ENCODE assay signal across 8 cellular contexts in the genomic region with DNA sequence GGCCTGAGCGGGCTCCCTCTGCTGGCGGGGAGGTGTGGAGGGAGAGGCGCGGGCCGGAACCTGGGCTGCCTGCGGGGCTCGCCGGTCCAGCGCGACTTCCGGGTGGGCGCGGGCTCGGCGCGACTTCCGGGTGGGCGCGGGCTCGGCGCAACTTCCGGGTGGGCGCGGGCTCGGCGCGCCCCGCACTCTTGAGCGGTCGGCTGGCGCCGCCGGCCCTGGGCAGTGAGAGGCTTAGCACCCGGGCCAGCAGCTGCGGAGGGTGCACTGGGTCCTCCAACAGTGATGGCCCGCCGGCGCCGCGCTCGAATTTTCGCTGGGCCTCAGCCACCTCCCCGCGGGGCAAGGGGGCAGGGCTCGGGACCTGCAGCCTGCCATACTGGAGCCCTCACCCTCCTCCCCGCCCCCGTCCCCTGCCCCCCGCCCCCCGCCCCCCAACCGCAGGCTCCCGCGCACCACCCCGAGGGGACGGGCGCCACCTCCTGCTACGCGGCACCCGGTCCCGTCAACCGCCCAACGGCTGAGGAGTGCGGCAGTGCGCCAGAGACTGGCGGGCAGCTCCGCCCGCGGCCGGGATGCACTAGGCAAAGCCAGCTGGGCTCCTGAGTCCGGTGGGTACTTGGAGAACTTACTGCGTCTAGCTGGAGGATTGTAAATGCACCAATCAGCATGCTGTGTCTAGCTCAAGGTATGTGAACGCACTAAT.
DNase-seq lines count a peak whose midpoint lies in the region; ATAC-seq, FAIRE-seq and TF ChIP-seq lines count a peak whose summit lies in the region.
"Not testable (repeated sequence)": the region's sequence is repeated elsewhere in the genome, so short reads cannot be mapped to it uniquely, and the experiment has no call there.

No MANE protein-coding gene starts in this region.

- not testable (repeated sequence) for H3K27me3 Mint-ChIP-seq in activated B cell treated with CpG ODN at 0.5 μM for 24 hours; activated naive CD8-positive, alpha-beta T cell treated with anti-CD3 and anti-CD28 coated beads, Interleukin-2, amount 50 U/mL, for 24 hours

- not testable (repeated sequence) for DNase-seq in GM12892 (ENCODE audit: insufficient read length)
- DNase-seq in HT1080 (ENCODE audit: low read depth) (peak; percentile 19), activated B cell treated with CpG ODN at 0.5 μM for 24 hours (peak; percentile 42), fibroblast of the aortic adventitia (ENCODE audit: low read depth) (peak; percentile 2), mesenchymal stem cell (peak; percentile 48), transverse colon (peak; percentile 76)
- peak; percentile 46 for DNase-seq in activated naive CD8-positive, alpha-beta T cell treated with anti-CD3 and anti-CD28 coated beads, Interleukin-2, amount 50 U/mL, for 24 hours

- not testable (repeated sequence) for H3K4me1 Mint-ChIP-seq in activated B cell treated with CpG ODN at 0.5 μM for 24 hours; activated naive CD8-positive, alpha-beta T cell treated with anti-CD3 and anti-CD28 coated beads, Interleukin-2, amount 50 U/mL, for 24 hours

- not testable (repeated sequence) for H3K36me3 ChIP-seq in mesenchymal stem cell (ENCODE audit: control insufficient read depth in 1 of 2, insufficient read depth in 2 of 2, low read depth in 1 of 2, low read length in 2 of 2); skeletal muscle tissue (ENCODE audit: control insufficient read depth in 3 of 3, insufficient read depth in 3 of 3, low read length in 3 of 3); transverse colon

- not testable (repeated sequence) for TF ChIP-seq CTCF in activated B cell treated with CpG ODN at 0.5 μM for 24 hours (IDR thresholded peaks at IDR 0.05); fibroblast of the aortic adventitia (IDR thresholded peaks at IDR 0.05; ENCODE audit: insufficient read depth, low read length); transverse colon (IDR thresholded peaks at IDR 0.05)

- H3K4me3 ChIP-seq in fibroblast of the aortic adventitia (ENCODE audit: low read depth, low read length) (peak overlapping the region; percentile 65), mesenchymal stem cell (ENCODE audit: insufficient read depth in 1 of 2, low read depth in 1 of 2, low read length in 2 of 2) (peak overlapping the region; percentile 51 to 77), skeletal muscle tissue (ENCODE audit: low read length in 3 of 3) (peak overlapping the region; percentile 46 to 66 (median 46)), transverse colon (peak overlapping the region; percentile 33 to 48 (median 40))

- not testable (repeated sequence) for H2BK5ac ChIP-seq in mesenchymal stem cell (ENCODE audit: low read depth, low read length, poor library complexity, severe bottlenecking)

- H3K9me3 Mint-ChIP-seq in activated B cell treated with CpG ODN at 0.5 μM for 24 hours; activated naive CD8-positive, alpha-beta T cell treated with anti-CD3 and anti-CD28 coated beads, Interleukin-2, amount 50 U/mL, for 24 hours: not testable (repeated sequence)

- not testable (repeated sequence) for H3K27ac Mint-ChIP-seq in activated B cell treated with CpG ODN at 0.5 μM for 24 hours; activated naive CD8-positive, alpha-beta T cell treated with anti-CD3 and anti-CD28 coated beads, Interleukin-2, amount 50 U/mL, for 24 hours

- not testable (repeated sequence) for H2BK15ac ChIP-seq in mesenchymal stem cell (ENCODE audit: low read depth, poor library complexity, severe bottlenecking)

- not testable (repeated sequence) for H3K27me3 ChIP-seq in mesenchymal stem cell (ENCODE audit: control insufficient read depth in 1 of 2, insufficient read depth in 1 of 2, low read length in 2 of 2); skeletal muscle tissue (ENCODE audit: control insufficient read depth in 3 of 3, insufficient read depth in 3 of 3, low read length in 3 of 3); transverse colon

- not testable (repeated sequence) for H2AFZ ChIP-seq in mesenchymal stem cell (ENCODE audit: low read depth, low read length)

- FAIRE-seq in GM12892 (lab: Jason Lieb, UNC): peak; percentile 14

- H4K91ac ChIP-seq in mesenchymal stem cell (ENCODE audit: low read length): not testable (repeated sequence)

- not testable (repeated sequence) for H3K4me1 ChIP-seq in mesenchymal stem cell (ENCODE audit: control insufficient read depth, insufficient read depth, low read depth, low read length); skeletal muscle tissue (ENCODE audit: control insufficient read depth in 3 of 3, insufficient read depth in 3 of 3, low read length in 3 of 3); transverse colon

- not testable (repeated sequence) for H3K14ac ChIP-seq in mesenchymal stem cell (ENCODE audit: low read length in 2 of 2)

- peak; percentile 54; the same call in 1 of the 2 replicates for TF ChIP-seq POLR2A in GM12892 (IDR thresholded peaks at IDR 0.05; ENCODE audit: low read depth, low read length)
- not testable (repeated sequence) for TF ChIP-seq POLR2A in transverse colon (IDR thresholded peaks at IDR 0.05)

- H2BK12ac ChIP-seq in mesenchymal stem cell (ENCODE audit: low read length in 2 of 2): not testable (repeated sequence)

- not testable (repeated sequence) for H3K9me3 ChIP-seq in mesenchymal stem cell (ENCODE audit: control insufficient read depth, low read length); skeletal muscle tissue (ENCODE audit: control insufficient read depth in 3 of 3, low read length in 3 of 3); transverse colon

- H3K4me3 Mint-ChIP-seq in activated B cell treated with CpG ODN at 0.5 μM for 24 hours: peak overlapping the region; percentile 71
- H3K4me3 Mint-ChIP-seq in activated naive CD8-positive, alpha-beta T cell treated with anti-CD3 and anti-CD28 coated beads, Interleukin-2, amount 50 U/mL, for 24 hours: peak overlapping the region; percentile 64

- H3K27ac ChIP-seq in mesenchymal stem cell (ENCODE audit: low read length, poor library complexity, severe bottlenecking); skeletal muscle tissue (ENCODE audit: low read depth, low read length): not testable (repeated sequence)
- peak overlapping the region; percentile 73 to 86 (median 83) for H3K27ac ChIP-seq in transverse colon

- not testable (repeated sequence) for H3K79me1 ChIP-seq in mesenchymal stem cell (replicated peaks; ENCODE audit: low read length, poor library complexity, severe bottlenecking)

- POLR2A ChIA-PET in activated B cell treated with CpG ODN at 0.5 μM for 24 hours (lab: Charles Lee): not testable (repeated sequence)

- no CpG with 5 or more reads among the region's 71 CpGs for WGBS in mesenchymal stem cell
- WGBS in transverse colon (ENCODE audit: low coverage in 1 of 2), 2 donors: 0% methylated on average over 7 of the region's 71 CpGs; no CpG with 5 or more reads in 1 of the 2 donors

- not testable (repeated sequence) for H2AK5ac ChIP-seq in mesenchymal stem cell (ENCODE audit: low read length, severe bottlenecking)

- peak; percentile 82 for ATAC-seq in activated B cell treated with CpG ODN at 0.5 μM for 24 hours (ENCODE audit: low read depth)
- peak; percentile 63 for ATAC-seq in activated naive CD8-positive, alpha-beta T cell treated with anti-CD3 and anti-CD28 coated beads, Interleukin-2, amount 50 U/mL, for 24 hours

- H3K9ac ChIP-seq in mesenchymal stem cell (ENCODE audit: low read length) (peak overlapping the region; percentile 74), skeletal muscle tissue (ENCODE audit: low read depth in 1 of 3, low read length in 3 of 3) (peak overlapping the region in 1 of 3 donors; percentile 40)

- intact Hi-C loops in activated B cell treated with CpG ODN at 0.5 μM for 24 hours (cut with micrococcal nuclease); transverse colon (cut with DNase I; ENCODE audit: low total_unique reads): not testable (repeated sequence)

- H3K4me2 ChIP-seq in mesenchymal stem cell (ENCODE audit: low read length, poor library complexity, severe bottlenecking): not testable (repeated sequence)

- TF ChIP-seq EP300 in transverse colon (IDR thresholded peaks at IDR 0.05; ENCODE audit: low read depth): not testable (repeated sequence)

- not testable (repeated sequence) for H4K8ac ChIP-seq in mesenchymal stem cell (ENCODE audit: low read length)

- not testable (repeated sequence) for H3K18ac ChIP-seq in mesenchymal stem cell (ENCODE audit: low read depth in 1 of 2, low read length in 2 of 2)

- H3K23ac ChIP-seq in mesenchymal stem cell (ENCODE audit: low read length in 2 of 2): not testable (repeated sequence)

- H3K4ac ChIP-seq in mesenchymal stem cell (ENCODE audit: low read depth in 1 of 2, low read length in 2 of 2): not testable (repeated sequence)

- H2BK120ac ChIP-seq in mesenchymal stem cell (ENCODE audit: low read depth, low read length): not testable (repeated sequence)

- in situ Hi-C loops in transverse colon (cut with MboI; ENCODE audit: low pct_ligation_motif_present in 1 of 4, low pct_unique_long_range_greater_than_20kb in 1 of 4, low sequenced_read_pairs in 3 of 4): not testable (repeated sequence)

- CTCF ChIA-PET in activated B cell treated with CpG ODN at 0.5 μM for 24 hours (lab: Charles Lee): not testable (repeated sequence)

- not testable (repeated sequence) for H3K36me3 Mint-ChIP-seq in activated B cell treated with CpG ODN at 0.5 μM for 24 hours (ENCODE audit: low read depth); activated naive CD8-positive, alpha-beta T cell treated with anti-CD3 and anti-CD28 coated beads, Interleukin-2, amount 50 U/mL, for 24 hours (ENCODE audit: low read depth)
